In the genomic region with DNA sequence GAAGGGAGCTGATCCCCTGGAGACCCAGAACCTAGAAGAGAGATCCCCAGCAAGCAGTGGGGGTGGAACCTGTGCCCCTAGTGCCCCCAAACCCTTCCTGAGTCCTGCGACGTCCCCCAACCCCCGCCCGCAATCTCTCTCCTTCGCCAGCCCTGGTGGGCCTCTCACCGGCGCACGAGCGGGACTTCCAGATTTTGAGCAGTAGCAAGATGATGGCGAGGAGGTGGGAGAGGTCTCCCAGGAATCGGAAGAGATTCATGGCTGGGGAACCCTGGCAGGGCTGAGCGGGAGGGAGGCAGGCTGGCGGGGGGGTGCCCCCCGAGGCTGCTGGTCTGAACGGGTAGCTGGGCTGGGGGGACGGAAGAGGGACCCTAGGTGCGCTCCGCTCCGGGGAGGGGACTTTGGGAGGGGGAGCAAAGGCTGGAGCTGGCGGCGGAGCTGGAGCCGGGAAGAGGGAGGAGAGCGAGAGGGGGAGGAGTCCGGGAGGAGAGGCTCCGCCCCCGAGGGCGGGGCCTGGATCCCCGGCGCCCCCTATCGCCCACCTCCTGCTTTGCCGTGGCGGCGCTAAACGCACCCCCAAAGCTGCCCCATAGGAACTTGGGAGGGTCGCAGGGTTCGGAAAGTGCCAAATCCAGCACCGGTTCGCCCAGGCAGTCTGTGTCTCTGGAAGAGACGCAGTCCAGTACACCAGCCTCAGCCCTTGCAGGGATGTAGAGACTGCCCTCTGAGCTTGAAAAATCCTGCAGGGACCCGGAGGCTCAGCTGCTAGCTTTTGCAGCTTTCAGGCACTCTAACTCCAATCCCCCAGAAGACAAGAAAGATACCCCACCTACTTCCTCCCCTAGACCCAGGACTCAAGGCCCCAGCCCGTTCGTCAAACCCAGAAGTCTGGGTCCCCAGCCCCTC, we compare ENCODE assay signal across 8 cellular contexts. TPM values are rescaled to one million over a fixed set of nuclear protein-coding genes. Genes with fewer than 3 reads are reported as not detected.
DNase-seq lines count a peak whose midpoint lies in the region; ATAC-seq and TF ChIP-seq lines count a peak whose summit lies in the region.

Gene KDELR1 (minus strand): TSS at position 452 of the 906 bp plus-strand sequence. CDS start 193 bp downstream, at position 259.

- peaks cover 31% of the 10 kb centered on the region for H3K27me3 ChIP-seq in CD4-positive, alpha-beta T cell (ENCODE audit: control insufficient read depth, insufficient read depth, low read length)
- H3K27me3 ChIP-seq in adipocyte (replicated peaks; ENCODE audit: control insufficient read depth, insufficient read depth, low read length), result peaks cover 4% of the 10 kb centered on the region
- peaks cover 18% of the 10 kb centered on the region for H3K27me3 ChIP-seq in trophoblast cell (ENCODE audit: insufficient read depth, low read length)

- H3K4me1 Mint-ChIP-seq in CD4-positive, alpha-beta T cell (ENCODE audit: low read depth), result peaks cover 34% of the 10 kb centered on the region

- peak within 1 kb of the TSS; percentile 93 for H3K27ac Mint-ChIP-seq in CD4-positive, alpha-beta T cell

- peak within 1 kb of the TSS; percentile 92 for H2BK5ac ChIP-seq in trophoblast cell (ENCODE audit: low read depth, low read length, poor library complexity)

- peaks cover 27% of the 10 kb centered on the region for H3K36me3 Mint-ChIP-seq in CD4-positive, alpha-beta T cell (ENCODE audit: low read depth)

- H3K18ac ChIP-seq in trophoblast cell (ENCODE audit: low read length), result peak within 1 kb of the TSS; percentile 89

- H3K4me3 ChIP-seq in adipocyte (ENCODE audit: low read length) (peak within 1 kb of the TSS; percentile 98), trophoblast cell (ENCODE audit: low read depth, low read length) (peak within 1 kb of the TSS; percentile 90)

- H3K79me1 ChIP-seq in trophoblast cell (ENCODE audit: low read length), result peaks cover 27% of the 10 kb centered on the region

- H4K12ac ChIP-seq in trophoblast cell (ENCODE audit: low read depth, low read length), result peak within 1 kb of the TSS; percentile 74

- no peaks in the 10 kb centered on the region for H3K9me3 ChIP-seq in CD4-positive, alpha-beta T cell (ENCODE audit: control insufficient read depth, low read length)
- H3K9me3 ChIP-seq in KOPT-K1 (ENCODE audit: insufficient read depth, low read length, poor library complexity, severe bottlenecking) (no peaks in the 10 kb centered on the region), adipocyte (ENCODE audit: control insufficient read depth, low read length) (no peaks in the 10 kb centered on the region), trophoblast cell (ENCODE audit: insufficient read depth, low read depth, low read length) (peaks cover 2% of the 10 kb centered on the region)

- peak within 1 kb of the TSS; percentile 10 for H2BK12ac ChIP-seq in trophoblast cell (ENCODE audit: low read length)

- H3K27ac ChIP-seq in CD4-positive, alpha-beta T cell (ENCODE audit: low read depth, low read length), result peak within 1 kb of the TSS; percentile 71
- H3K27ac ChIP-seq in KOPT-K1 (ENCODE audit: low read depth, low read length, poor library complexity, severe bottlenecking), result peak within 1 kb of the TSS; percentile 80
- H3K27ac ChIP-seq in trophoblast cell (ENCODE audit: low read depth, low read length), result peak within 1 kb of the TSS; percentile 60

- peaks cover 29% of the 10 kb centered on the region for H3K27me3 Mint-ChIP-seq in CD4-positive, alpha-beta T cell

- H2AFZ ChIP-seq in trophoblast cell (ENCODE audit: insufficient read depth, low read length, poor library complexity), result peak within 1 kb of the TSS; percentile 9

- DNase-seq in CD4-positive, alpha-beta T cell, result peak; percentile 56 to 83 (median 67)
- DNase-seq in SW480 (ENCODE audit: low spot score) (peak; percentile 72), adipocyte (ENCODE audit: low read depth) (peak; percentile 91), cardiac septum (ENCODE audit: low spot score) (peak; percentile 91), trophoblast cell (peak; percentile 66 to 79), ureter (ENCODE audit: low spot score) (peak; percentile 84)

- peak; percentile 79 for ATAC-seq in CD4-positive, alpha-beta T cell (ENCODE audit: poor library complexity)
- peak; percentile 65 for ATAC-seq in GM19395 (IDR thresholded peaks at IDR 0.05; ENCODE audit: unreplicated experiment)

- H4K8ac ChIP-seq in trophoblast cell (ENCODE audit: low read depth, low read length), result peak within 1 kb of the TSS; percentile 82

- peak within 1 kb of the TSS; percentile 90 for H3K4me2 ChIP-seq in trophoblast cell (ENCODE audit: low read length)

- peaks cover 18% of the 10 kb centered on the region for H3K79me2 ChIP-seq in trophoblast cell (ENCODE audit: control insufficient read depth, insufficient read depth, low read length, poor library complexity)

- POLR2A ChIA-PET in CD4-positive, alpha-beta T cell (lab: Charles Lee), result interaction anchor here (1.0 to 2.1 kb wide), 13 partner anchors 8 to 188 kb away, joined by 3 to 31 read pairs (median 3); partner anchors contain the start of genes CARD8, SYNGR4 and TMEM143

- peak within 1 kb of the TSS; percentile 95 for H3K4ac ChIP-seq in trophoblast cell (ENCODE audit: low read depth, low read length)

- H3K9ac ChIP-seq in adipocyte (ENCODE audit: low read length), result peak within 1 kb of the TSS; percentile 99
- peak within 1 kb of the TSS; percentile 92 for H3K9ac ChIP-seq in trophoblast cell (ENCODE audit: low read length)

- no CpG with 5 or more reads among the region's 42 CpGs for WGBS in trophoblast cell (ENCODE audit: extremely low coverage, insufficient coverage, insufficient read length)

- peak within 1 kb of the TSS; percentile 85 for H2BK120ac ChIP-seq in trophoblast cell (ENCODE audit: insufficient read depth, low read length, poor library complexity)

- CTCF ChIA-PET in CD4-positive, alpha-beta T cell (lab: Charles Lee), result interaction anchor here (0.6 to 2.2 kb wide), 15 partner anchors 10 to 217 kb away, joined by 3 to 27 read pairs (median 5); partner anchors contain the start of genes EMP3, SYNGR4 and TMEM143

- intact Hi-C loops in CD4-positive, alpha-beta T cell (cut with DNase I, micrococcal nuclease), result loop anchor here (2.0 to 5.0 kb wide), 5 partner anchors 27 to 191 kb away; partner anchors contain the start of genes EMP3 (in 1 of the 2), GRWD1 (in 1 of the 2) and SYNGR4 (in 1 of the 2)
- intact Hi-C loops in cardiac septum (cut with DNase I), result loop anchor here (2.0 to 5.0 kb wide), 2 partner anchors 27 to 56 kb away; partner anchors contain the start of genes GRWD1 and SYNGR4

- H2AK5ac ChIP-seq in trophoblast cell (ENCODE audit: low read length), result peak within 1 kb of the TSS; percentile 89

- peak within 1 kb of the TSS; percentile 97 for H4K91ac ChIP-seq in trophoblast cell (ENCODE audit: low read depth, low read length)

- H3K4me3 Mint-ChIP-seq in CD4-positive, alpha-beta T cell, result peak within 1 kb of the TSS; percentile 94

- TF ChIP-seq CTCF in CD4-positive, alpha-beta T cell (IDR thresholded peaks at IDR 0.05), result peak; percentile 93

- H3K14ac ChIP-seq in trophoblast cell (ENCODE audit: low read length), result peak within 1 kb of the TSS; percentile 97

- H3K36me3 ChIP-seq in KOPT-K1 (ENCODE audit: insufficient read depth, low read length), result peaks cover 32% of the 10 kb centered on the region
- peaks cover 28% of the 10 kb centered on the region for H3K36me3 ChIP-seq in adipocyte (ENCODE audit: control insufficient read depth, insufficient read depth, low read length, severe bottlenecking)
- peaks cover 22 to 27% of the 10 kb centered on the region in 2 experiments for H3K36me3 ChIP-seq in trophoblast cell (ENCODE audit: control insufficient read depth in 1 of 2, insufficient read depth in 2 of 2, low read length in 2 of 2)

- H3K23ac ChIP-seq in trophoblast cell (ENCODE audit: low read length), result no peak within 1 kb of the TSS

- H3K9me3 Mint-ChIP-seq in CD4-positive, alpha-beta T cell, result no peaks in the 10 kb centered on the region

- H3K4me1 ChIP-seq in adipocyte (ENCODE audit: control insufficient read depth, insufficient read depth, low read length) (peaks cover 6% of the 10 kb centered on the region), trophoblast cell (ENCODE audit: control insufficient read depth in 1 of 2, insufficient read depth in 2 of 2, low read length in 2 of 2) (peaks cover 11 to 18% of the 10 kb centered on the region in 2 experiments)

RNA-seq across cellular contexts. Expression of gene KDELR1, which starts in this region (rescaled TPM):
- 10 to 100 TPM; 32.2 to 39.6 TPM for total RNA-seq in CD4-positive, alpha-beta T cell
- total RNA-seq in cardiac septum, result 70.1 TPM
- polyA plus RNA-seq in trophoblast cell (2013), result 586 and 590 TPM in 2 replicates
- total RNA-seq in ureter, result 146 TPM

Comparison
In these comparisons a context has a peak if more than half of its experiments do, and no peak if none do; other contexts are left out.
1. Peak in every context shown above with its lines: DNase-seq, ATAC-seq, H3K4me3 ChIP-seq and H3K27ac ChIP-seq.